ENCODE assay signal across 8 cellular contexts in genomic region chr3:136545664-136546266, GRCh38.
A peak's percentile ranks its signal among the peaks of the same experiment; 100 is the strongest.
DNase-seq lines count a peak whose midpoint lies in the region; ATAC-seq, FAIRE-seq and TF ChIP-seq lines count a peak whose summit lies in the region.

No MANE protein-coding gene starts in this region.

- H3K9me3 ChIP-seq in HEK293 (ENCODE audit: control insufficient read depth, insufficient read depth, low read depth, low read length) (no peaks in the 10 kb centered on the region), K562 (replicated peaks; ENCODE audit: control insufficient read depth, insufficient read depth, low read depth, low read length) (no peaks in the 10 kb centered on the region), stomach (no peaks in the 10 kb centered on the region)

- in situ Hi-C loops in K562 (cut with MboI): loop anchor here (25.0 kb wide), 1 partner anchor 467 kb away; no protein-coding TSS in a partner anchor

- BruUV-seq in K562 (replicated peaks; lab: Mats Ljungman, UMichigan): no TSS peak

- DNase-seq in AG09309 (ENCODE audit: low read depth) (no peak), K562 (ENCODE audit: extremely low read depth in 1 of 4, low spot score in 3 of 4) (peak in 2 of 4 experiments; percentile 2 to 3), kidney glomerular epithelial cell (lab: John Stamatoyannopoulos, UW) (peak; percentile 26), D341Med (ENCODE audit: low spot score) (no peak), stomach (no peak)
- DNase-seq in NK-92 treated with Interleukin-12 subunit alpha and Interleukin-12 subunit beta, amount 100 ng/mL, for 24 hours (lab: John Stamatoyannopoulos, UW): no peak

- TF ChIP-seq CTCF in AG09309 (IDR thresholded peaks at IDR 0.05; ENCODE audit: control insufficient read depth, insufficient read depth, low read depth, low read length, missing control alignments) (peak; percentile 38), HEK293 (tag by site-specific recombination; IDR thresholded peaks at IDR 0.05) (no peak), K562 (IDR thresholded peaks at IDR 0.05 in 2 of 3, conservative IDR thresholded peaks at IDR 0.05 in 1 of 3; ENCODE audit: insufficient read depth in 2 of 3, low read depth in 1 of 3, low read length in 3 of 3) (peak in 2 of 3 experiments; percentile 20 to 47; a peak in 3 of 6 replicates), stomach (IDR thresholded peaks at IDR 0.05) (no peak)

- H3K27ac ChIP-seq in HEK293 (ENCODE audit: extremely low read depth, low read depth, low read length): no peak overlapping the region
- H3K27ac ChIP-seq in K562 (ENCODE audit: extremely low read depth, low read depth, low read length): no peak overlapping the region
- H3K27ac ChIP-seq in stomach: no peak overlapping the region

- TF ChIP-seq RAD21 in K562 (CRISPR knock-in tag; conservative IDR thresholded peaks at IDR 0.05 in 1 of 2, IDR thresholded peaks at IDR 0.05 in 1 of 2): peak; percentile 40 to 63

- no peak overlapping the region for H3K4me3 ChIP-seq in AG09309 (ENCODE audit: control insufficient read depth, low read depth, low read length)
- no peak overlapping the region for H3K4me3 ChIP-seq in HEK293 (ENCODE audit: low read depth, low read length)
- no peak overlapping the region for H3K4me3 ChIP-seq in K562
- no peak overlapping the region for H3K4me3 ChIP-seq in stomach

- no peaks in the 10 kb centered on the region for H3K79me2 ChIP-seq in K562 (ENCODE audit: control insufficient read depth, insufficient read depth, low read length)

- CTCF ChIA-PET in HEK293 (lab: Yijun Ruan, JAX): interaction anchor here (0.7 to 1.8 kb wide), 2 partner anchors 82 to 207 kb away, joined by 3 to 7 read pairs; partner anchors contain the start of gene STAG1
- CTCF ChIA-PET in K562 (lab: Yijun Ruan, JAX; ENCODE audit: low intra/inter-chr PET ratio): interaction anchor here (3.2 kb wide), 1 partner anchor 206 kb away, joined by 37 read pairs; the partner anchor contains the start of gene STAG1

- H3K36me3 ChIP-seq in HEK293 (ENCODE audit: control insufficient read depth in 2 of 2, insufficient read depth in 1 of 2, low read length in 2 of 2) (no peaks in the 10 kb centered on the region), K562 (ENCODE audit: control insufficient read depth, insufficient read depth, low read length) (no peaks in the 10 kb centered on the region), stomach (no peaks in the 10 kb centered on the region)

- TF ChIP-seq EP300 in K562 (IDR thresholded peaks at IDR 0.05; ENCODE audit: low read length) (no peak), stomach (IDR thresholded peaks at IDR 0.05) (no peak)

- H3K4me1 ChIP-seq in HEK293 (ENCODE audit: control insufficient read depth, insufficient read depth, low read length) (peaks cover 4% of the 10 kb centered on the region; the same call in 1 of the 2 replicates), K562 (replicated peaks in 1 of 2; ENCODE audit: control insufficient read depth in 2 of 2, insufficient read depth in 2 of 2, low read length in 2 of 2) (no peaks in the 10 kb centered on the region), stomach (peaks cover 0 to 37% (median 6%) of the 10 kb centered on the region in 4 donors)

- no peaks in the 10 kb centered on the region for H4K20me1 ChIP-seq in K562 (replicated peaks; ENCODE audit: control insufficient read depth, insufficient read depth, low read length)

- FAIRE-seq in K562 (lab: Jason Lieb, UNC): no peak

- H3K9ac ChIP-seq in K562 (ENCODE audit: insufficient read depth in 1 of 2, low read depth in 2 of 2, low read length in 2 of 2): no peak overlapping the region

- WGBS in K562 (ENCODE audit: insufficient coverage, low coverage, missing lambda C conversion rate): 54% methylated on average over 3 of the region's 3 CpGs
- WGBS in stomach, 5 donors: 50 to 60% (median 55%) methylated on average over 3 of the region's 3 CpGs

- H3K27me3 ChIP-seq in K562 (ENCODE audit: control insufficient read depth in 2 of 2, insufficient read depth in 2 of 2, low read length in 2 of 2): no peaks in the 10 kb centered on the region
- H3K27me3 ChIP-seq in stomach: no peaks in the 10 kb centered on the region

- ATAC-seq in K562: no peak
- no peak for ATAC-seq in GM21717 (IDR thresholded peaks at IDR 0.05; ENCODE audit: unreplicated experiment)

- H3K4me2 ChIP-seq in K562 (ENCODE audit: insufficient read depth, low read length): no peak overlapping the region

- no peak overlapping the region for H2AFZ ChIP-seq in K562 (ENCODE audit: low read depth, low read length)

- POLR2A ChIA-PET in HEK293 (lab: Yijun Ruan, JAX): interaction anchor here (2.6 kb wide), 1 partner anchor 207 kb away, joined by 8 read pairs; the partner anchor contains the start of gene STAG1
- POLR2A ChIA-PET in K562 (lab: Yijun Ruan, JAX): no interaction called here

- H3K9me1 ChIP-seq in K562 (ENCODE audit: control insufficient read depth, insufficient read depth, low read length): no peaks in the 10 kb centered on the region

- intact Hi-C loops in K562 (cut with micrococcal nuclease): loop anchor here (1.0 to 10.0 kb wide), 4 partner anchors 151 to 471 kb away; partner anchors contain the start of gene STAG1
- intact Hi-C loops in stomach (cut with DNase I; ENCODE audit: low total_unique reads): no loop called here

- TF ChIP-seq POLR2A in K562 (conservative IDR thresholded peaks at IDR 0.05): no peak
- no peak for TF ChIP-seq POLR2A in stomach (IDR thresholded peaks at IDR 0.05)

TF ChIP-seq in HEK293, 187 proteins besides CTCF, POLR2A, EP300 and RAD21:
- TF ChIP-seq ZNF214 (tag by site-specific recombination; IDR thresholded peaks at IDR 0.05; ENCODE audit: borderline replicate concordance) (no peak), ZNF777 (tag by site-specific recombination; IDR thresholded peaks at IDR 0.05; ENCODE audit: borderline replicate concordance) (no peak), ZNF654 (tag by site-specific recombination; IDR thresholded peaks at IDR 0.05; ENCODE audit: low read depth) (peak; percentile 33), FEZF1 (tag by site-specific recombination; IDR thresholded peaks at IDR 0.05) (no peak), ZBTB17 (tag by site-specific recombination; IDR thresholded peaks at IDR 0.05) (no peak), ZNF561 (tag by site-specific recombination; IDR thresholded peaks at IDR 0.05; ENCODE audit: borderline replicate concordance) (no peak), ZNF133 (tag by site-specific recombination; IDR thresholded peaks at IDR 0.05) (no peak)
- TF ChIP-seq, protein P1, sequence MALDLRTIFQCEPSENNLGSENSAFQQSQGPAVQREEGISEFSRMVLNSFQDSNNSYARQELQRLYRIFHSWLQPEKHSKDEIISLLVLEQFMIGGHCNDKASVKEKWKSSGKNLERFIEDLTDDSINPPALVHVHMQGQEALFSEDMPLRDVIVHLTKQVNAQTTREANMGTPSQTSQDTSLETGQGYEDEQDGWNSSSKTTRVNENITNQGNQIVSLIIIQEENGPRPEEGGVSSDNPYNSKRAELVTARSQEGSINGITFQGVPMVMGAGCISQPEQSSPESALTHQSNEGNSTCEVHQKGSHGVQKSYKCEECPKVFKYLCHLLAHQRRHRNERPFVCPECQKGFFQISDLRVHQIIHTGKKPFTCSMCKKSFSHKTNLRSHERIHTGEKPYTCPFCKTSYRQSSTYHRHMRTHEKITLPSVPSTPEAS (tag by site-specific recombination; IDR thresholded peaks at IDR 0.05): no peak

TF ChIP-seq in K562, 482 proteins besides CTCF, POLR2A, EP300 and RAD21:
- TF ChIP-seq ZNF384 (IDR thresholded peaks at IDR 0.05; ENCODE audit: low read depth, low read length): peak; percentile 42; the same call in 1 of the 2 replicates
- TF ChIP-seq, protein P2, sequence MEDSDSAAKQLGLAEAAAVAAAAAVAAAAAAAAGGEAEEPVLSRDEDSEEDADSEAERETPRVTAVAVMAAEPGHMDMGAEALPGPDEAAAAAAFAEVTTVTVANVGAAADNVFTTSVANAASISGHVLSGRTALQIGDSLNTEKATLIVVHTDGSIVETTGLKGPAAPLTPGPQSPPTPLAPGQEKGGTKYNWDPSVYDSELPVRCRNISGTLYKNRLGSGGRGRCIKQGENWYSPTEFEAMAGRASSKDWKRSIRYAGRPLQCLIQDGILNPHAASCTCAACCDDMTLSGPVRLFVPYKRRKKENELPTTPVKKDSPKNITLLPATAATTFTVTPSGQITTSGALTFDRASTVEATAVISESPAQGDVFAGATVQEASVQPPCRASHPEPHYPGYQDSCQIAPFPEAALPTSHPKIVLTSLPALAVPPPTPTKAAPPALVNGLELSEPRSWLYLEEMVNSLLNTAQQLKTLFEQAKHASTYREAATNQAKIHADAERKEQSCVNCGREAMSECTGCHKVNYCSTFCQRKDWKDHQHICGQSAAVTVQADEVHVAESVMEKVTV (CRISPR knock-in tag; IDR thresholded peaks at IDR 0.05): 0 out of 2 replicates have a peak, but pooled peaks have one; percentile 14
- TF ChIP-seq, protein P3, sequence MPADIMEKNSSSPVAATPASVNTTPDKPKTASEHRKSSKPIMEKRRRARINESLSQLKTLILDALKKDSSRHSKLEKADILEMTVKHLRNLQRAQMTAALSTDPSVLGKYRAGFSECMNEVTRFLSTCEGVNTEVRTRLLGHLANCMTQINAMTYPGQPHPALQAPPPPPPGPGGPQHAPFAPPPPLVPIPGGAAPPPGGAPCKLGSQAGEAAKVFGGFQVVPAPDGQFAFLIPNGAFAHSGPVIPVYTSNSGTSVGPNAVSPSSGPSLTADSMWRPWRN (IDR thresholded peaks at IDR 0.05; ENCODE audit: low read depth): no peak

Comparison
In these comparisons a context has a peak if more than half of its experiments do, and no peak if none do; other contexts are left out.
1. CTCF ChIP-seq: peak in AG09309 (single experiment) and K562 (2 of 3); none in HEK293 (single experiment) and stomach (0 of 7).